Comparison of ENCODE assay signal across 9 cellular contexts in the genomic region with DNA sequence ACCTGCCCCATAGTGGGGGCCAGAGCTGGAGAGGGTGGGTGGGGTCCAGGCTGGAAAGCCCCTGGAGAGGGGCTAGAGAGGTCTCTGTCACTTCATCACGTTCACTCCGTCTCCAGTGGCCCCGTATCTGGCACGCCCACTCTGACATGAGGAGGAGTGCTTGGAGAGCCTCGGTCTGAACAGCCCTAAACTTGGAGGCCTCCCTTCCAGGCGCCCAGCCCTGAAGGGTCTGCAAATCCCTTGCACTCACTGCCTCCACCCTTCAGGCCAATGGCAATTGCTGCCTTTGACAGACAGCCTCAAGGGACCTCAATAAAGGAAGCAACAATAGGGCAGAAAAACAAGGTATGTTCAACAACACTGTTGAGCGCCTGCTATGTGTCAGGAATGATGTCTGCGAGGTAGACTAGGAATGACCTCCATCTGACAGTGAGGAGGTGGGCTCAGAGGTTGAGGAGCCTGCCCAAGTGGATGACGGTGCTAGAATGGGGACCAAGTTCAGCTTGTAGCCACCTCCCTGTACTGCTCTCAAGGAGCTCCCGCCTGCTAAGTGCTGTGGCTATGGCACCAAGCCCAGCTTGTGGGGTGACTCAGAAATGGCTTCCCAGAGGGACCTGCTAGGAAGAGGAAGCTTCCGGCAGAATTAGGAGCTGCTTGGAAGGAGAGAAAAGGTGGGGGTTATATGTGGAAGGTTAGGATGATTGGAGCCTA. TPM values are rescaled to one million over a fixed set of nuclear protein-coding genes. Genes with fewer than 3 reads are reported as not detected.
A peak's percentile ranks its signal among the peaks of the same experiment; 100 is the strongest.
DNase-seq lines count a peak whose midpoint lies in the region; ATAC-seq, FAIRE-seq and TF ChIP-seq lines count a peak whose summit lies in the region.
"Had no signal": no experiment of that assay in that cellular context is flagged by ENCODE, and none has a peak within 500 bp of the region (broad histone marks: within the 10 kb centered on the region; RNA-seq: fewer than 3 reads in every experiment).

No MANE protein-coding gene starts in this region.

- H3K4me3 ChIP-seq in endothelial cell of umbilical vein (replicated peaks in 1 of 3; ENCODE audit: insufficient read depth in 1 of 3, low read depth in 1 of 3, low read length in 3 of 3) (no peak overlapping the region), esophagus muscularis mucosa (no peak overlapping the region)

- CTCF ChIA-PET in endothelial cell of umbilical vein (lab: Charles Lee): no interaction called here

- TF ChIP-seq CTCF in endothelial cell of umbilical vein (IDR thresholded peaks at IDR 0.05; ENCODE audit: extremely low read depth in 1 of 2, insufficient read depth in 1 of 2, low read depth in 1 of 2, low read length in 2 of 2) (no peak), esophagus muscularis mucosa (IDR thresholded peaks at IDR 0.05) (no peak)

- H3K27me3 ChIP-seq in endothelial cell of umbilical vein (ENCODE audit: control insufficient read depth in 2 of 2, insufficient read depth in 2 of 2, low read length in 2 of 2): no peaks in the 10 kb centered on the region
- peaks cover 0 to 70% (median 3%) of the 10 kb centered on the region in 4 donors for H3K27me3 ChIP-seq in esophagus muscularis mucosa

- BruUV-seq in endothelial cell of umbilical vein (replicated peaks; lab: Mats Ljungman, UMichigan): no TSS peak

- H4K20me1 ChIP-seq in endothelial cell of umbilical vein (replicated peaks; ENCODE audit: control insufficient read depth, extremely low read depth, insufficient read depth, low read length): no peaks in the 10 kb centered on the region

- H3K9me1 ChIP-seq in endothelial cell of umbilical vein (replicated peaks; ENCODE audit: control insufficient read depth, extremely low read depth, insufficient read depth, low read length): no peaks in the 10 kb centered on the region

- H3K9ac ChIP-seq in endothelial cell of umbilical vein (replicated peaks; ENCODE audit: extremely low read depth, insufficient read depth, low read length): no peak overlapping the region

- POLR2A ChIA-PET in endothelial cell of umbilical vein (lab: Charles Lee): no interaction called here

- intact Hi-C loops in endothelial cell of umbilical vein (cut with micrococcal nuclease): no loop called here
- intact Hi-C loops in esophagus muscularis mucosa (cut with DNase I): no loop called here

- H3K4me1 ChIP-seq in endothelial cell of umbilical vein (ENCODE audit: control insufficient read depth, extremely low read depth, insufficient read depth, low read length) (no peaks in the 10 kb centered on the region), esophagus muscularis mucosa (no peaks in the 10 kb centered on the region)

- WGBS in esophagus muscularis mucosa: 56% methylated on average over 9 of the region's 11 CpGs

- DNase-seq in GF-D8 (lab: John Stamatoyannopoulos, UW): peak; percentile 64
- DNase-seq in NCI-H1436 treated with DMSO at 0.1 percent for 48 hours (lab: John Stamatoyannopoulos, UW): peak; percentile 22
- peak; percentile 9 for DNase-seq in endothelial cell of umbilical vein (ENCODE audit: low read depth, low spot score)
- DNase-seq in pons (ENCODE audit: low spot score): peak; percentile 4
- no peak for DNase-seq in stimulated activated naive CD4-positive, alpha-beta T cell (lab: John Stamatoyannopoulos, UW)
- no peak for DNase-seq in NCI-H1417 (lab: John Stamatoyannopoulos, UW)
- no peak for DNase-seq in esophagus muscularis mucosa (ENCODE audit: extremely low spot score)
- DNase-seq: stimulated activated CD4-positive, alpha-beta T cell treated with anti-CD3 and anti-CD28 coated beads, Interleukin-15, amount 100 ng/mL, for 24 hours had no signal

- TF ChIP-seq POLR2A in endothelial cell of umbilical vein (IDR thresholded peaks at IDR 0.05; ENCODE audit: low read depth, low read length) (no peak), esophagus muscularis mucosa (IDR thresholded peaks at IDR 0.05; ENCODE audit: low read depth) (no peak)

- H3K27ac ChIP-seq in endothelial cell of umbilical vein (ENCODE audit: insufficient read depth, low read depth, low read length) (no peak overlapping the region), esophagus muscularis mucosa (replicated peaks in 1 of 4) (no peak overlapping the region)

- no peak overlapping the region for H2AFZ ChIP-seq in endothelial cell of umbilical vein (ENCODE audit: low read depth, low read length)

- H3K9me3 ChIP-seq in endothelial cell of umbilical vein (replicated peaks; ENCODE audit: control insufficient read depth, insufficient read depth, low read length): no peaks in the 10 kb centered on the region
- H3K9me3 ChIP-seq in esophagus muscularis mucosa: no peaks in the 10 kb centered on the region

- H3K36me3 ChIP-seq in endothelial cell of umbilical vein (ENCODE audit: control insufficient read depth in 2 of 2, extremely low read depth in 1 of 2, insufficient read depth in 2 of 2, low read length in 2 of 2) (no peaks in the 10 kb centered on the region), esophagus muscularis mucosa (no peaks in the 10 kb centered on the region)

- no peak for TF ChIP-seq EP300 in esophagus muscularis mucosa (IDR thresholded peaks at IDR 0.05)

- no peak for FAIRE-seq in endothelial cell of umbilical vein (lab: Jason Lieb, UNC)

- H3K4me2 ChIP-seq in endothelial cell of umbilical vein (ENCODE audit: insufficient read depth, low read length): no peak overlapping the region

- dilution Hi-C loops in endothelial cell of umbilical vein (cut with MboI; ENCODE audit: extremely low pct_ligation_motif_present, low sequenced_read_pairs): no loop called here

- ATAC-seq in HG02798 (IDR thresholded peaks at IDR 0.05; ENCODE audit: poor library complexity, unreplicated experiment): no peak

- no peaks in the 10 kb centered on the region for H3K79me2 ChIP-seq in endothelial cell of umbilical vein (ENCODE audit: control insufficient read depth, insufficient read depth, low read length)

TF ChIP-seq in endothelial cell of umbilical vein, 7 proteins besides CTCF, POLR2A, EP300 and RAD21 (continues in another document):
- no peak for TF ChIP-seq POLR2AphosphoS5 (IDR thresholded peaks at IDR 0.05; ENCODE audit: insufficient read depth, low read depth, low read length)
- no peak for TF ChIP-seq EZH2 (IDR thresholded peaks at IDR 0.05; ENCODE audit: borderline replicate concordance, low read depth, low read length, severe bottlenecking)
- no peak for TF ChIP-seq GATA2 (IDR thresholded peaks at IDR 0.05; ENCODE audit: insufficient read depth, insufficient read length, low read depth, low read length)
- TF ChIP-seq JUN (IDR thresholded peaks at IDR 0.05; ENCODE audit: borderline replicate concordance, insufficient read depth, insufficient read length, low read depth): no peak

RNA-seq across cellular contexts. Expression of gene EPX, which starts 2.9 kb away (rescaled TPM):
- total RNA-seq in endothelial cell of umbilical vein (not detected in 2 replicates), esophagus muscularis mucosa (not detected)
- not detected in 2 replicates for polyA plus RNA-seq in endothelial cell of umbilical vein
- not detected in 2 replicates for polyA plus RNA-seq in endothelial cell of umbilical vein (2011; cell fraction: cytosol; rRNA removed)
- polyA plus RNA-seq in endothelial cell of umbilical vein (2011; cell fraction: nucleus; rRNA removed): not detected in 2 replicates
- polyA plus RNA-seq in endothelial cell of umbilical vein (2012): 0.07 TPM in 1 of 2 replicates, not detected in the other
- polyA minus RNA-seq in endothelial cell of umbilical vein: not detected in 2 replicates
- polyA minus RNA-seq in endothelial cell of umbilical vein (2011; cell fraction: cytosol; rRNA and poly(A)+ RNA removed): not detected
- not detected in 2 replicates for polyA minus RNA-seq in endothelial cell of umbilical vein (2011; cell fraction: nucleus; rRNA and poly(A)+ RNA removed)

RNA-seq across cellular contexts. Expression of gene OR4D2, which starts 22.8 kb away (rescaled TPM):
- total RNA-seq in endothelial cell of umbilical vein (not detected in 2 replicates), esophagus muscularis mucosa (not detected)
- not detected in 2 replicates for polyA plus RNA-seq in endothelial cell of umbilical vein
- polyA plus RNA-seq in endothelial cell of umbilical vein (2011; cell fraction: cytosol; rRNA removed): not detected in 2 replicates
- not detected in 2 replicates for polyA plus RNA-seq in endothelial cell of umbilical vein (2011; cell fraction: nucleus; rRNA removed)
- polyA plus RNA-seq in endothelial cell of umbilical vein (2012): not detected in 2 replicates
- not detected in 2 replicates for polyA minus RNA-seq in endothelial cell of umbilical vein
- polyA minus RNA-seq in endothelial cell of umbilical vein (2011; cell fraction: cytosol; rRNA and poly(A)+ RNA removed): not detected
- not detected in 2 replicates for polyA minus RNA-seq in endothelial cell of umbilical vein (2011; cell fraction: nucleus; rRNA and poly(A)+ RNA removed)

RNA-seq across cellular contexts. Expression of gene MKS1, which starts 29.5 kb away (rescaled TPM):
- total RNA-seq in endothelial cell of umbilical vein: 12.2 and 16.3 TPM in 2 replicates
- polyA plus RNA-seq in endothelial cell of umbilical vein: 13.2 TPM in 2 replicates
- 12.1 and 14.6 TPM in 2 replicates for polyA plus RNA-seq in endothelial cell of umbilical vein (2011; cell fraction: cytosol; rRNA removed)
- 38.6 and 41.0 TPM in 2 replicates for polyA plus RNA-seq in endothelial cell of umbilical vein (2011; cell fraction: nucleus; rRNA removed)
- polyA plus RNA-seq in endothelial cell of umbilical vein (2012): 12.2 and 12.3 TPM in 2 replicates
- 10.8 and 16.5 TPM in 2 replicates for polyA minus RNA-seq in endothelial cell of umbilical vein
- polyA minus RNA-seq in endothelial cell of umbilical vein (2011; cell fraction: cytosol; rRNA and poly(A)+ RNA removed): 7.1 TPM
- 10.9 and 12.4 TPM in 2 replicates for polyA minus RNA-seq in endothelial cell of umbilical vein (2011; cell fraction: nucleus; rRNA and poly(A)+ RNA removed)
- 10 to 100 TPM in 1 of 4 donors, 1 to 10 TPM in 3; 6.2 to 12.5 (median 6.9) TPM for total RNA-seq in esophagus muscularis mucosa

RNA-seq across cellular contexts. Expression of gene OR4D1, which starts 41.4 kb away (rescaled TPM):
- total RNA-seq in endothelial cell of umbilical vein (not detected in 2 replicates), esophagus muscularis mucosa (not detected)
- not detected in 2 replicates for polyA plus RNA-seq in endothelial cell of umbilical vein
- polyA plus RNA-seq in endothelial cell of umbilical vein (2011; cell fraction: cytosol; rRNA removed): not detected in 2 replicates
- polyA plus RNA-seq in endothelial cell of umbilical vein (2011; cell fraction: nucleus; rRNA removed): not detected in 2 replicates
- polyA plus RNA-seq in endothelial cell of umbilical vein (2012): not detected in 2 replicates
- not detected in 2 replicates for polyA minus RNA-seq in endothelial cell of umbilical vein
- not detected for polyA minus RNA-seq in endothelial cell of umbilical vein (2011; cell fraction: cytosol; rRNA and poly(A)+ RNA removed)
- not detected in 2 replicates for polyA minus RNA-seq in endothelial cell of umbilical vein (2011; cell fraction: nucleus; rRNA and poly(A)+ RNA removed)

RNA-seq across cellular contexts. Expression of gene LPO, which starts 48.8 kb away (rescaled TPM):
- total RNA-seq in endothelial cell of umbilical vein (not detected in 2 replicates), esophagus muscularis mucosa (not detected)
- polyA plus RNA-seq in endothelial cell of umbilical vein: not detected in 2 replicates
- not detected in 2 replicates for polyA plus RNA-seq in endothelial cell of umbilical vein (2011; cell fraction: cytosol; rRNA removed)
- polyA plus RNA-seq in endothelial cell of umbilical vein (2011; cell fraction: nucleus; rRNA removed): not detected in 2 replicates
- not detected in 2 replicates for polyA plus RNA-seq in endothelial cell of umbilical vein (2012)
- not detected in 2 replicates for polyA minus RNA-seq in endothelial cell of umbilical vein
- polyA minus RNA-seq in endothelial cell of umbilical vein (2011; cell fraction: cytosol; rRNA and poly(A)+ RNA removed): not detected
- polyA minus RNA-seq in endothelial cell of umbilical vein (2011; cell fraction: nucleus; rRNA and poly(A)+ RNA removed): not detected in 2 replicates

Comparison
In these comparisons a context has a peak if more than half of its experiments do, and no peak if none do; other contexts are left out.
1. DNase-seq: peak in GF-D8 (single experiment), NCI-H1436 treated with DMSO at 0.1 percent for 48 hours (single experiment), endothelial cell of umbilical vein (single experiment) and pons (single experiment); none in stimulated activated naive CD4-positive, alpha-beta T cell (0 of 6), NCI-H1417 (0 of 3) and esophagus muscularis mucosa (single experiment).